ENCODE assay signal across 15 cellular contexts in the genomic region with DNA sequence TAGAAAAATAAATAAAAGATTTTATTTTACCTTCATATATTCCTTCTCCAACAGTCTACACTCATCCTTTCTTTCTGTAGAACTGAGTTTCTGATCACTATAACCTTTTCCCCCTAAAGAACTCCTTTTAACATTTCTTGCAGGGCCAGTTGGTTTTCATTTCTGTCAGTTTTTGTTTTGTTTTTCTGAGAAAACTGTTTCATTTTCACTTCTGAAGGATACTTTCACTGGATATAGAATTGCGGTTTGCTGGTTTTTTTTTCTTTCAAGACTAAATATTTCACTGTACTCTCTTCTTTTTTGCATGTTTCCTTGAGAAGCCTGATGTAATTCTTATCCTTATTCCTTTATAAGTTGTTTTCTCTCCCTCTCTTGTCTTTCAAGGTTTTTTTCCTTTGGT.
DNase-seq lines count a peak whose midpoint lies in the region; ATAC-seq lines count a peak whose summit lies in the region.
"Had no signal": no experiment of that assay in that cellular context is flagged by ENCODE, and none has a peak within 500 bp of the region (broad histone marks: within the 10 kb centered on the region; RNA-seq: fewer than 3 reads in every experiment).

No MANE protein-coding gene starts in this region.

- H3K4me1 Mint-ChIP-seq in activated naive CD8-positive, alpha-beta T cell treated with anti-CD3 and anti-CD28 coated beads, Interleukin-2, amount 10 ng/mL, durations not matched to agents 7 days and 5 days = peaks cover 3% of the 10 kb centered on the region
- peaks cover 9% of the 10 kb centered on the region for H3K4me1 Mint-ChIP-seq in activated naive CD8-positive, alpha-beta T cell treated with anti-CD3 and anti-CD28 coated beads for 36 hours
- peaks cover 8% of the 10 kb centered on the region for H3K4me1 Mint-ChIP-seq in T-helper 2 cell treated with Interferon-gamma antibody and Interleukin-4, amounts not matched to agents 5 μg/mL and 100 μg/mL, for 36 hours (ENCODE audit: low read depth)

- peaks cover 10% of the 10 kb centered on the region for H3K9me3 Mint-ChIP-seq in activated naive CD8-positive, alpha-beta T cell treated with anti-CD3 and anti-CD28 coated beads, Interleukin-2, amount 10 ng/mL, durations not matched to agents 7 days and 5 days
- peaks cover 7% of the 10 kb centered on the region for H3K9me3 Mint-ChIP-seq in activated naive CD8-positive, alpha-beta T cell treated with anti-CD3 and anti-CD28 coated beads for 36 hours
- H3K9me3 Mint-ChIP-seq in T-helper 2 cell treated with Interferon-gamma antibody and Interleukin-4, amounts not matched to agents 5 μg/mL and 100 μg/mL, for 36 hours = peaks cover 15% of the 10 kb centered on the region
- H3K9me3 Mint-ChIP-seq: activated B cell treated with CpG ODN at 0.5 μM for 24 hours had no signal

- no peaks in the 10 kb centered on the region for H3K27me3 Mint-ChIP-seq in activated naive CD8-positive, alpha-beta T cell treated with anti-CD3 and anti-CD28 coated beads, Interleukin-2, amount 10 ng/mL, durations not matched to agents 7 days and 5 days
- H3K27me3 Mint-ChIP-seq in activated naive CD8-positive, alpha-beta T cell treated with anti-CD3 and anti-CD28 coated beads for 36 hours = no peaks in the 10 kb centered on the region
- no peaks in the 10 kb centered on the region for H3K27me3 Mint-ChIP-seq in T-helper 2 cell treated with Interferon-gamma antibody and Interleukin-4, amounts not matched to agents 5 μg/mL and 100 μg/mL, for 36 hours (ENCODE audit: low read depth)
- H3K27me3 Mint-ChIP-seq: activated B cell treated with CpG ODN at 0.5 μM for 24 hours had no signal

- no peak for DNase-seq in activated naive CD8-positive, alpha-beta T cell treated with anti-CD3 and anti-CD28 coated beads, Interleukin-2, amount 10 ng/mL, durations not matched to agents 7 days and 5 days
- DNase-seq in activated naive CD8-positive, alpha-beta T cell treated with anti-CD3 and anti-CD28 coated beads for 36 hours = no peak
- DNase-seq in T-helper 2 cell treated with Interferon-gamma antibody and Interleukin-4, amounts not matched to agents 5 μg/mL and 100 μg/mL, for 36 hours (ENCODE audit: low spot score) = no peak
- DNase-seq in NCI-H1417 (lab: John Stamatoyannopoulos, UW) = no peak
- no peak for DNase-seq in stimulated activated CD4-positive, alpha-beta T cell treated with anti-CD3 and anti-CD28 coated beads, Interleukin-12 subunit alpha, Interleukin-12 subunit beta, amount 100 ng/mL, for 4 hours
- DNase-seq in NCI-H1092 (lab: John Stamatoyannopoulos, UW) = no peak
- DNase-seq in activated CD4-positive, CD25-positive, alpha-beta regulatory T cell (lab: John Stamatoyannopoulos, UW) = no peak
- DNase-seq: activated B cell treated with CpG ODN at 0.5 μM for 24 hours; activated naive CD4-positive, alpha-beta T cell treated with anti-CD3 and anti-CD28 coated beads, Interleukin-2, amount 50 U/mL, for 16 hours; HFFc6; mammary epithelial cell; NCI-H146; SHP77 treated with DMSO at 0.1 percent for 48 hours; uterus had no signal

- peaks cover 15% of the 10 kb centered on the region for H3K36me3 Mint-ChIP-seq in activated naive CD8-positive, alpha-beta T cell treated with anti-CD3 and anti-CD28 coated beads, Interleukin-2, amount 10 ng/mL, durations not matched to agents 7 days and 5 days
- peaks cover 6% of the 10 kb centered on the region for H3K36me3 Mint-ChIP-seq in activated naive CD8-positive, alpha-beta T cell treated with anti-CD3 and anti-CD28 coated beads for 36 hours
- peaks cover 6% of the 10 kb centered on the region for H3K36me3 Mint-ChIP-seq in T-helper 2 cell treated with Interferon-gamma antibody and Interleukin-4, amounts not matched to agents 5 μg/mL and 100 μg/mL, for 36 hours (ENCODE audit: low read depth)

- ATAC-seq in activated naive CD8-positive, alpha-beta T cell treated with anti-CD3 and anti-CD28 coated beads, Interleukin-2, amount 10 ng/mL, durations not matched to agents 7 days and 5 days (ENCODE audit: low read depth) = peak; percentile 18
- ATAC-seq in HG02678 (IDR thresholded peaks at IDR 0.05; ENCODE audit: unreplicated experiment) = peak; percentile 44

- peak overlapping the region; percentile 69 for H3K27ac Mint-ChIP-seq in activated naive CD8-positive, alpha-beta T cell treated with anti-CD3 and anti-CD28 coated beads, Interleukin-2, amount 10 ng/mL, durations not matched to agents 7 days and 5 days
- H3K27ac Mint-ChIP-seq in activated naive CD8-positive, alpha-beta T cell treated with anti-CD3 and anti-CD28 coated beads for 36 hours = no peak overlapping the region
- H3K27ac Mint-ChIP-seq in T-helper 2 cell treated with Interferon-gamma antibody and Interleukin-4, amounts not matched to agents 5 μg/mL and 100 μg/mL, for 36 hours = peak overlapping the region; percentile 36
- H3K27ac Mint-ChIP-seq: activated B cell treated with CpG ODN at 0.5 μM for 24 hours, HFFc6 had no signal

- peak overlapping the region; percentile 40 for H3K4me3 Mint-ChIP-seq in activated naive CD8-positive, alpha-beta T cell treated with anti-CD3 and anti-CD28 coated beads, Interleukin-2, amount 10 ng/mL, durations not matched to agents 7 days and 5 days
- H3K4me3 Mint-ChIP-seq in activated naive CD8-positive, alpha-beta T cell treated with anti-CD3 and anti-CD28 coated beads for 36 hours = no peak overlapping the region
- H3K4me3 Mint-ChIP-seq in T-helper 2 cell treated with Interferon-gamma antibody and Interleukin-4, amounts not matched to agents 5 μg/mL and 100 μg/mL, for 36 hours = peak overlapping the region; percentile 54
- H3K4me3 Mint-ChIP-seq: activated B cell treated with CpG ODN at 0.5 μM for 24 hours, HFFc6 had no signal

- POLR2A ChIA-PET in activated naive CD8-positive, alpha-beta T cell treated with anti-CD3 and anti-CD28 coated beads, Interleukin-2, amount 10 ng/mL, durations not matched to agents 7 days and 5 days (lab: Charles Lee) = no interaction called here
